20 cellular contexts compared by ENCODE assay signal in genomic region chr20:1769491-1769890, GRCh38.
DNase-seq lines count a peak whose midpoint lies in the region; ATAC-seq, FAIRE-seq and TF ChIP-seq lines count a peak whose summit lies in the region.
"Had no signal": no experiment of that assay in that cellular context is flagged by ENCODE, and none has a peak within 500 bp of the region (broad histone marks: within the 10 kb centered on the region; RNA-seq: fewer than 3 reads in every experiment).

No MANE protein-coding gene starts in this region.

- no peak for DNase-seq in GM12878 (ENCODE audit: low read depth, low spot score)
- DNase-seq in urothelium cell line (ENCODE audit: low spot score): no peak
- DNase-seq: AML-193; Caco-2; Calu3; CD4-positive, alpha-beta T cell; CD8-positive, alpha-beta T cell; DMS79 treated with DMSO at 0.1 percent for 48 hours; GF-D8 had no signal

- no peak overlapping the region for H3K9ac ChIP-seq in GM12878 (ENCODE audit: control insufficient read depth, insufficient read depth, low read length)
- H3K9ac ChIP-seq: BLaER1 treated with 17β-estradiol and CSF1 and Interleukin-3, amounts not matched to agents 10 nM and 100 nM had no signal

- POLR2A ChIA-PET in HEK293 (lab: Yijun Ruan, JAX): interaction anchor here (0.7 kb wide), 1 partner anchor 149 kb away, joined by 3 read pairs; no protein-coding TSS in a partner anchor
- POLR2A ChIA-PET in GM12878 (lab: Charles Lee): no interaction called here

- no peaks in the 10 kb centered on the region for H3K9me3 ChIP-seq in HEK293 (ENCODE audit: control insufficient read depth, insufficient read depth, low read depth, low read length)
- H3K9me3 ChIP-seq in GM12878 (replicated peaks; ENCODE audit: control insufficient read depth, insufficient read depth, low read length): no peaks in the 10 kb centered on the region
- H3K9me3 ChIP-seq: A549; BLaER1 treated with 17β-estradiol and CSF1 and Interleukin-3, amounts not matched to agents 10 nM and 100 nM; Caco-2 had no signal

- H3K27ac ChIP-seq in HEK293 (ENCODE audit: extremely low read depth, low read depth, low read length) (no peak overlapping the region), GM12878 (ENCODE audit: control insufficient read depth, insufficient read depth) (no peak overlapping the region)
- H3K27ac ChIP-seq: 22Rv1; A549; BLaER1 treated with 17β-estradiol and CSF1 and Interleukin-3, amounts not matched to agents 10 nM and 100 nM; C4-2B had no signal

- TF ChIP-seq POLR2A in GM12878 (IDR thresholded peaks at IDR 0.05; ENCODE audit: low read depth, low read length): no peak

- in situ Hi-C loops in GM12878 (cut with MboI): no loop called here

- no peak overlapping the region for H2AFZ ChIP-seq in GM12878 (ENCODE audit: control insufficient read depth, low read depth, low read length)

- SMC1A ChIA-PET in GM12878 (lab: Charles Lee; ENCODE audit: uncharacterized antibody, unreplicated experiment): interaction anchor here (1.1 to 1.8 kb wide), 4 partner anchors 8 to 260 kb away, joined by 3 to 9 read pairs (median 4); no protein-coding TSS in a partner anchor

- TF ChIP-seq EP300 in GM12878 (IDR thresholded peaks at IDR 0.05; ENCODE audit: borderline replicate concordance in 1 of 2, control insufficient read depth in 1 of 2, low read depth in 2 of 2, low read length in 2 of 2): no peak

- H4K20me1 ChIP-seq in GM12878 (ENCODE audit: control insufficient read depth, insufficient read depth): no peaks in the 10 kb centered on the region
- H4K20me1 ChIP-seq: BLaER1 treated with 17β-estradiol and CSF1 and Interleukin-3, amounts not matched to agents 10 nM and 100 nM had no signal

- BruUV-seq in GM12878 (replicated peaks; lab: Mats Ljungman, UMichigan): no TSS peak

- H3K36me3 ChIP-seq in HEK293 (ENCODE audit: control insufficient read depth in 2 of 2, insufficient read depth in 1 of 2, low read length in 2 of 2): no peaks in the 10 kb centered on the region
- H3K36me3 ChIP-seq in GM12878 (ENCODE audit: control insufficient read depth in 2 of 2, insufficient read depth in 2 of 2, low read length in 1 of 2): no peaks in the 10 kb centered on the region
- H3K36me3 ChIP-seq: BLaER1 treated with 17β-estradiol and CSF1 and Interleukin-3, amounts not matched to agents 10 nM and 100 nM had no signal

- FAIRE-seq in GM12878 (lab: Jason Lieb, UNC) (no peak), urothelium cell line (lab: Jason Lieb, UNC) (peak; percentile 52)
- FAIRE-seq: A549, D721Med, G401.6, GM12892, GM18507 had no signal

- no peak overlapping the region for H3K4me2 ChIP-seq in GM12878 (ENCODE audit: control insufficient read depth, insufficient read depth)
- H3K4me2 ChIP-seq: A549; BLaER1 treated with 17β-estradiol and CSF1 and Interleukin-3, amounts not matched to agents 10 nM and 100 nM had no signal

- ATAC-seq in GM12878 (no peak), HG03469 (IDR thresholded peaks at IDR 0.05; ENCODE audit: unreplicated experiment) (no peak), HG02642 (IDR thresholded peaks at IDR 0.05; ENCODE audit: poor library complexity, unreplicated experiment) (no peak)
- ATAC-seq: A549; CD8-positive, alpha-beta T cell had no signal

- no peak for TF ChIP-seq RAD21 in GM12878 (IDR thresholded peaks at IDR 0.05; ENCODE audit: insufficient read depth, low read depth, low read length)

- peaks cover 0 to 2% of the 10 kb centered on the region in 2 experiments; a peak in 2 of 4 replicates for H3K27me3 ChIP-seq in GM12878 (replicated peaks in 1 of 2; ENCODE audit: control insufficient read depth in 2 of 2, insufficient read depth in 2 of 2, low read length in 1 of 2)
- H3K27me3 ChIP-seq: BLaER1 treated with 17β-estradiol and CSF1 and Interleukin-3, amounts not matched to agents 10 nM and 100 nM had no signal

- H3K79me2 ChIP-seq in GM12878 (ENCODE audit: control insufficient read depth, insufficient read depth, low read length): no peaks in the 10 kb centered on the region

- H3K4me3 ChIP-seq in HEK293 (ENCODE audit: low read depth, low read length): no peak overlapping the region
- H3K4me3 ChIP-seq in GM12878: no peak overlapping the region
- H3K4me3 ChIP-seq: A549; BLaER1 treated with 17β-estradiol and CSF1 and Interleukin-3, amounts not matched to agents 10 nM and 100 nM had no signal

- H3K4me1 ChIP-seq in HEK293 (ENCODE audit: control insufficient read depth, insufficient read depth, low read length): no peaks in the 10 kb centered on the region
- no peaks in the 10 kb centered on the region for H3K4me1 ChIP-seq in GM12878 (ENCODE audit: control insufficient read depth, insufficient read depth, low read length)
- H3K4me1 ChIP-seq: A549; BLaER1 treated with 17β-estradiol and CSF1 and Interleukin-3, amounts not matched to agents 10 nM and 100 nM; Caco-2 had no signal

- intact Hi-C loops in GM12878 (cut with micrococcal nuclease; ENCODE audit: unreplicated experiment): loop anchor here (10.0 kb wide), 1 partner anchor 685 kb away; no protein-coding TSS in a partner anchor

- RAD21 ChIA-PET in GM12878 (lab: Charles Lee; ENCODE audit: unreplicated experiment): interaction anchor here (1.0 kb wide), 1 partner anchor 29 kb away, joined by 3 read pairs; no protein-coding TSS in a partner anchor

- 16% methylated on average over 3 of the region's 3 CpGs for WGBS in GM12878 (ENCODE audit: insufficient coverage, insufficient replicate concordance, low lambda C conversion rate, missing lambda C conversion rate)

- CTCF ChIA-PET in HEK293 (lab: Yijun Ruan, JAX): interaction anchor here (1.3 to 2.1 kb wide), 3 partner anchors 12 to 403 kb away, joined by 5 to 6 read pairs (median 5); no protein-coding TSS in a partner anchor
- CTCF ChIA-PET in GM12878 (lab: Yijun Ruan, JAX): interaction anchor here (0.7 to 1.9 kb wide), 5 partner anchors 8 to 412 kb away, joined by 3 to 9 read pairs (median 4); no protein-coding TSS in a partner anchor

- TF ChIP-seq CTCF in HEK293 (tag by site-specific recombination; IDR thresholded peaks at IDR 0.05): no peak
- TF ChIP-seq CTCF in GM12878 (IDR thresholded peaks at IDR 0.05 in 2 of 3, conservative IDR thresholded peaks at IDR 0.05 in 1 of 3; ENCODE audit: control insufficient read depth in 2 of 3, extremely low read depth in 1 of 3, insufficient read depth in 1 of 3, low read depth in 3 of 3, low read length in 3 of 3): no peak

TF ChIP-seq in HEK293, 187 proteins besides CTCF, POLR2A, EP300 and RAD21:
- TF ChIP-seq ZBTB17 (tag by site-specific recombination; IDR thresholded peaks at IDR 0.05) (peak; percentile 97), ZNF366 (tag by site-specific recombination; conservative IDR thresholded peaks at IDR 0.05) (peak; percentile 95), ZNF600 (tag by site-specific recombination; IDR thresholded peaks at IDR 0.05) (no peak)

TF ChIP-seq in GM12878, 131 proteins besides CTCF, POLR2A, EP300 and RAD21:
- TF ChIP-seq IRF5 (IDR thresholded peaks at IDR 0.05; ENCODE audit: borderline replicate concordance) (0 out of 2 replicates have a peak, but pooled peaks have one; percentile 7), NR2C1 (IDR thresholded peaks at IDR 0.05) (no peak)
